In genomic region chr5:75052461-75053285, GRCh38 we compare ENCODE assay signal across 8 cellular contexts. TPM values are rescaled to one million over a fixed set of nuclear protein-coding genes. Genes with fewer than 3 reads are reported as not detected.
DNase-seq lines count a peak whose midpoint lies in the region; ATAC-seq and TF ChIP-seq lines count a peak whose summit lies in the region.

Gene GCNT4 (minus strand): TSS chr5:75052558. CDS start chr5:75030037, 22,521 bp downstream.

- no peaks in the 10 kb centered on the region for H3K79me2 ChIP-seq in OCI-LY7 (ENCODE audit: insufficient read depth, low read depth, low read length)

- intact Hi-C loops in OCI-LY7 (cut with micrococcal nuclease; ENCODE audit: unreplicated experiment) = no loop called here

- CTCF ChIA-PET in OCI-LY7 (lab: Charles Lee; ENCODE audit: unreplicated experiment) = no interaction called here

- H2AFZ ChIP-seq in OCI-LY7 (ENCODE audit: low read length) = no peak within 1 kb of the TSS

- H3K9me3 ChIP-seq in OCI-LY7 (ENCODE audit: low read length) = no peaks in the 10 kb centered on the region

- peaks cover 41 to 51% of the 10 kb centered on the region in 2 donors for H3K4me1 Mint-ChIP-seq in natural killer cell treated with Interleukin-12 subunit alpha and Interleukin-12 subunit beta and Interleukin-15 and Interleukin-18, amount 100 ng/mL, for 72 hours (ENCODE audit: low read depth in 2 of 2)

- H3K27ac Mint-ChIP-seq in natural killer cell treated with Interleukin-12 subunit alpha and Interleukin-12 subunit beta and Interleukin-15 and Interleukin-18, amount 100 ng/mL, for 72 hours = peak within 1 kb of the TSS; percentile 13 to 24

- H4K20me1 ChIP-seq in OCI-LY7 (ENCODE audit: insufficient read depth, low read length) = no peaks in the 10 kb centered on the region

- no peak for TF ChIP-seq CTCF in GM10266 (IDR thresholded peaks at IDR 0.05; ENCODE audit: control insufficient read depth, insufficient read depth, low read depth, missing control alignments)
- TF ChIP-seq CTCF in LNCaP clone FGC (IDR thresholded peaks at IDR 0.05; ENCODE audit: control insufficient read depth, extremely low read depth, insufficient read depth) = no peak
- no peak for TF ChIP-seq CTCF in OCI-LY7 (conservative IDR thresholded peaks at IDR 0.05; ENCODE audit: low read length)

- H3K4me1 ChIP-seq in OCI-LY7 (ENCODE audit: insufficient read depth, low read length, poor library complexity, severe bottlenecking) = no peaks in the 10 kb centered on the region

- peak; percentile 57 to 86 for ATAC-seq in natural killer cell treated with Interleukin-12 subunit alpha and Interleukin-12 subunit beta and Interleukin-15 and Interleukin-18, amount 100 ng/mL, for 72 hours

- POLR2A ChIA-PET in OCI-LY7 (lab: Charles Lee) = no interaction called here

- BruUV-seq in OCI-LY7 (replicated peaks; lab: Mats Ljungman, UMichigan) = no TSS peak

- H3K27me3 Mint-ChIP-seq in natural killer cell treated with Interleukin-12 subunit alpha and Interleukin-12 subunit beta and Interleukin-15 and Interleukin-18, amount 100 ng/mL, for 72 hours = peaks cover 37 to 40% of the 10 kb centered on the region in 2 donors

- DNase-seq in GM10266 (ENCODE audit: extremely low spot score) (peak; percentile 54), LNCaP clone FGC (ENCODE audit: low read depth) (no peak), fibroblast of peridontal ligament (ENCODE audit: extremely low read depth) (peak; percentile 51), ureter (ENCODE audit: low spot score) (peak; percentile 59), OCI-LY7 (ENCODE audit: low spot score) (no peak)
- peak; percentile 61 to 69 for DNase-seq in activated T-cell treated with anti-CD3 and anti-CD28 coated beads, Interleukin-2, amount 50 U/mL, for 48 hours
- DNase-seq in natural killer cell treated with Interleukin-12 subunit alpha and Interleukin-12 subunit beta and Interleukin-15 and Interleukin-18, amount 100 ng/mL, for 72 hours (ENCODE audit: low spot score) = peak; percentile 77
- DNase-seq in NK-92 treated with Interleukin-12 subunit alpha and Interleukin-12 subunit beta, amount 100 ng/mL, for 24 hours (lab: John Stamatoyannopoulos, UW) = no peak

- no peak within 1 kb of the TSS for H3K4me2 ChIP-seq in OCI-LY7 (ENCODE audit: low read length)

- H3K4me3 Mint-ChIP-seq in natural killer cell treated with Interleukin-12 subunit alpha and Interleukin-12 subunit beta and Interleukin-15 and Interleukin-18, amount 100 ng/mL, for 72 hours = peak within 1 kb of the TSS; percentile 88

- H3K36me3 Mint-ChIP-seq in natural killer cell treated with Interleukin-12 subunit alpha and Interleukin-12 subunit beta and Interleukin-15 and Interleukin-18, amount 100 ng/mL, for 72 hours = no peaks in the 10 kb centered on the region

- no peaks in the 10 kb centered on the region for H3K9me3 Mint-ChIP-seq in natural killer cell treated with Interleukin-12 subunit alpha and Interleukin-12 subunit beta and Interleukin-15 and Interleukin-18, amount 100 ng/mL, for 72 hours

- no peak within 1 kb of the TSS for H3K27ac ChIP-seq in OCI-LY7 (ENCODE audit: low read depth, low read length, poor library complexity, severe bottlenecking)

- no peaks in the 10 kb centered on the region for H3K36me3 ChIP-seq in OCI-LY7 (ENCODE audit: insufficient read depth, low read length)

- H3K4me3 ChIP-seq in LNCaP clone FGC (ENCODE audit: low read depth, low read length) = peak within 1 kb of the TSS; percentile 55
- H3K4me3 ChIP-seq in OCI-LY7 (ENCODE audit: low read depth, low read length, poor library complexity, severe bottlenecking) = no peak within 1 kb of the TSS

- no peaks in the 10 kb centered on the region for H3K9me2 ChIP-seq in OCI-LY7 (ENCODE audit: insufficient read depth, low read length)

RNA-seq across cellular contexts. Expression of gene GCNT4, which starts in this region (rescaled TPM):
- total RNA-seq in natural killer cell treated with Interleukin-12 subunit alpha and Interleukin-12 subunit beta and Interleukin-15 and Interleukin-18, amount 100 ng/mL, for 72 hours = under 1 TPM; 0.42 to 0.57 TPM
- total RNA-seq in ureter = 17.8 TPM
- total RNA-seq in OCI-LY7 (2014; rRNA removed; shearing (Covaris generic)) = not detected in 2 replicates
- not detected in 2 replicates for total RNA-seq in OCI-LY7 (2022)

Comparison
In these comparisons a context has a peak if more than half of its experiments do, and no peak if none do; other contexts are left out.
1. RNA of gene GCNT4 (total RNA-seq): 17.8 TPM in ureter (single experiment); 0.42 to 0.57 TPM in natural killer cell treated with Interleukin-12 subunit alpha and Interleukin-12 subunit beta and Interleukin-15 and Interleukin-18, amount 100 ng/mL, for 72 hours and not detected in OCI-LY7; every median in the first group is over 10 times any median in the second.
2. Peak in DNase-seq and ATAC-seq in natural killer cell treated with Interleukin-12 subunit alpha and Interleukin-12 subunit beta and Interleukin-15 and Interleukin-18, amount 100 ng/mL, for 72 hours; RNA of the gene not detected or under 1 TPM.
3. DNase-seq: peak in GM10266 (single experiment), activated T-cell treated with anti-CD3 and anti-CD28 coated beads, Interleukin-2, amount 50 U/mL, for 48 hours (2 of 2), fibroblast of peridontal ligament (single experiment) and ureter (single experiment); none in LNCaP clone FGC (single experiment), NK-92 treated with Interleukin-12 subunit alpha and Interleukin-12 subunit beta, amount 100 ng/mL, for 24 hours (single experiment) and OCI-LY7 (single experiment).